In the genomic region with DNA sequence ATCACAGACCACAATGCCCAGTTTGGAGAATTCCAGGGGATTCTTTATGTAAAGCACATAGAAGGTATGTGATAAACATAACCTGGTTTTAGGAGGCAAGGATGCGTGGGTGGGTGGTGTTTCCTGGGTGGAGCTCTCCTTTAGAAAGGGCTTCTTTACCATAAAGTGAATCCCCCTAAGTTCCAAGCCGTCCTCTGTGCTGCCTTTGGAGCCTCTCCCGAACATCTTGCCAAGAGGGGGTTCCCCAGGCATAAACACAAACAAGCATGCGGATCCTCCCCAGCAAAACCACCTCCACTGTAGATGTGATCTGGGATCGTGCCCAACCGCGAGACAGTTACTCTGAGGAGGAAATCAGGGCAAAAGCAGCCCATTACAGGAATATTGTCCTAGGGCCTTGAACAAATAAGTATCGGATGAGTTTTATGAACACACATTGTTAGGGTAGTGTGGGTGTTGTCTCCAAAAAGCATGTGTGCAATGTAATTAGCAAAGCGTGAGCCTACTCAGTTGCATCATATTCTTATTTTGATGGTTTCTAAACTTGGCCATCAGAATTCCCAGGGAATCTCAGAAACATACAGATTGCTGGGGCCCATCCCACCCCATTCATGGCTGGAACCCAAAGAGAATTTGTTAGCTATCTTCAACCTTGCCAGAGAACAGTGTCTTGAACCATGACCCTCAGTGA, we compare ENCODE assay signal across 1 cellular context.
TF ChIP-seq lines count a peak whose summit lies in the region.

No MANE protein-coding gene starts in this region.

TF ChIP-seq in H1, 55 proteins besides CTCF, POLR2A, EP300 and RAD21:
- TF ChIP-seq, protein P1, sequence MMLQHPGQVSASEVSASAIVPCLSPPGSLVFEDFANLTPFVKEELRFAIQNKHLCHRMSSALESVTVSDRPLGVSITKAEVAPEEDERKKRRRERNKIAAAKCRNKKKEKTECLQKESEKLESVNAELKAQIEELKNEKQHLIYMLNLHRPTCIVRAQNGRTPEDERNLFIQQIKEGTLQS (IDR thresholded peaks at IDR 0.05; ENCODE audit: insufficient read depth, low read depth, low read length), result no peak
- TF ChIP-seq SIN3A (conservative IDR thresholded peaks at IDR 0.05 in 1 of 2, IDR thresholded peaks at IDR 0.05 in 1 of 2; ENCODE audit: low read depth in 1 of 2, low read length in 2 of 2), result no peak
- no peak for TF ChIP-seq RBBP5 (IDR thresholded peaks at IDR 0.05; ENCODE audit: borderline replicate concordance, low read depth, low read length)
- no peak for TF ChIP-seq CHD2 (IDR thresholded peaks at IDR 0.05; ENCODE audit: low read length)
